6 cellular contexts compared by ENCODE assay signal in genomic region chr13:18663222-18663621, GRCh38.
DNase-seq lines count a peak whose midpoint lies in the region; ATAC-seq, FAIRE-seq and TF ChIP-seq lines count a peak whose summit lies in the region.
"Not testable (repeated sequence)": the region's sequence is repeated elsewhere in the genome, so short reads cannot be mapped to it uniquely, and the experiment has no call there.

No MANE protein-coding gene starts in this region.

- not testable (repeated sequence) for H3K27ac ChIP-seq in KMS-11; SK-N-SH (ENCODE audit: low read depth in 2 of 2, low read length in 1 of 2); kidney (ENCODE audit: low read depth in 2 of 2, low read length in 2 of 2); lower lobe of right lung

- FAIRE-seq in colon (lab: Jason Lieb, UNC) = peak; percentile 28
- FAIRE-seq in frontal cortex (lab: Jason Lieb, UNC) = peak; percentile 94
- FAIRE-seq in kidney (lab: Jason Lieb, UNC) = peak; percentile 66

- TF ChIP-seq RAD21 in SK-N-SH (IDR thresholded peaks at IDR 0.05; ENCODE audit: low read length) = not testable (repeated sequence)

- DNase-seq in SK-N-SH; frontal cortex (ENCODE audit: low spot score in 2 of 2); kidney; lower lobe of right lung: not testable (repeated sequence)

- H3K9me3 ChIP-seq in SK-N-SH; kidney (ENCODE audit: control insufficient read depth in 1 of 2, low read length in 2 of 2); lower lobe of right lung: not testable (repeated sequence)

- not testable (repeated sequence) for H2AFZ ChIP-seq in KMS-11 (ENCODE audit: low read depth); SK-N-SH (ENCODE audit: low read depth)

- POLR2A ChIA-PET in SK-N-SH (lab: Yijun Ruan, JAX) = not testable (repeated sequence)

- H3K9ac ChIP-seq in KMS-11; SK-N-SH; kidney (ENCODE audit: low read length in 2 of 2): not testable (repeated sequence)

- H3K36me3 ChIP-seq in KMS-11 (ENCODE audit: insufficient read depth); SK-N-SH (replicated peaks in 1 of 2; ENCODE audit: control insufficient read depth in 1 of 2, insufficient read depth in 2 of 2, low read length in 1 of 2); kidney (ENCODE audit: control insufficient read depth in 1 of 2, insufficient read depth in 2 of 2, low read length in 2 of 2); lower lobe of right lung: not testable (repeated sequence)

- not testable (repeated sequence) for H3K27me3 ChIP-seq in KMS-11 (ENCODE audit: insufficient read depth, low read depth); SK-N-SH (ENCODE audit: insufficient read depth); lower lobe of right lung (ENCODE audit: low read depth)

- H3K9me2 ChIP-seq in SK-N-SH = not testable (repeated sequence)

- H4K20me1 ChIP-seq in KMS-11 (ENCODE audit: insufficient read depth); SK-N-SH (ENCODE audit: insufficient read depth): not testable (repeated sequence)

- H3K79me2 ChIP-seq in KMS-11 (ENCODE audit: insufficient read depth, low read depth); SK-N-SH (ENCODE audit: insufficient read depth): not testable (repeated sequence)

- not testable (repeated sequence) for H3K4me2 ChIP-seq in KMS-11, SK-N-SH

- H3K4me3 ChIP-seq in KMS-11 (IDR thresholded peaks at IDR 0.05; ENCODE audit: insufficient read depth, low read depth, low read length); SK-N-SH (ENCODE audit: low read depth in 2 of 2, low read length in 1 of 2); kidney (ENCODE audit: low read length in 2 of 2); lower lobe of right lung: not testable (repeated sequence)

- CTCF ChIA-PET in SK-N-SH (lab: Yijun Ruan, JAX) = not testable (repeated sequence)

- not testable (repeated sequence) for TF ChIP-seq EP300 in SK-N-SH (IDR thresholded peaks at IDR 0.05; ENCODE audit: borderline replicate concordance in 1 of 2, low read depth in 1 of 2, low read length in 1 of 2)

- not testable (repeated sequence) for ATAC-seq in lower lobe of right lung

- WGBS in SK-N-SH (ENCODE audit: low lambda C conversion rate) = no CpG with 5 or more reads among the region's 1 CpG

- TF ChIP-seq CTCF in KMS-11 (conservative IDR thresholded peaks at IDR 0.05; ENCODE audit: low read depth, low read length) (0 out of 2 replicates have a peak, but pooled peaks have one; percentile 18), SK-N-SH (IDR thresholded peaks at IDR 0.05) (peak; percentile 39), kidney (IDR thresholded peaks at IDR 0.05; ENCODE audit: borderline replicate concordance, extremely low read depth, insufficient read depth) (peak; percentile 14), lower lobe of right lung (IDR thresholded peaks at IDR 0.05) (peak; percentile 22)

- not testable (repeated sequence) for H3K4me1 ChIP-seq in KMS-11 (ENCODE audit: low read depth, poor library complexity, severe bottlenecking); SK-N-SH (ENCODE audit: control insufficient read depth in 1 of 2, insufficient read depth in 2 of 2, low read depth in 1 of 2, low read length in 1 of 2); kidney (ENCODE audit: control insufficient read depth in 1 of 2, insufficient read depth in 1 of 2, low read depth in 1 of 2, low read length in 2 of 2); lower lobe of right lung

- not testable (repeated sequence) for H3F3A ChIP-seq in SK-N-SH (replicated peaks; ENCODE audit: insufficient read depth)

- intact Hi-C loops in kidney (cut with DNase I); lower lobe of right lung (cut with DNase I): not testable (repeated sequence)
